In genomic region chr1:44050261-44050660, GRCh38 we compare ENCODE assay signal across 27 cellular contexts. TPM values are rescaled to one million over a fixed set of nuclear protein-coding genes. Genes with fewer than 3 reads are reported as not detected.
A peak's percentile ranks its signal among the peaks of the same experiment; 100 is the strongest.
DNase-seq lines count a peak whose midpoint lies in the region; ATAC-seq and TF ChIP-seq lines count a peak whose summit lies in the region.
"Had no signal": no experiment of that assay in that cellular context is flagged by ENCODE, and none has a peak within 500 bp of the region (broad histone marks: within the 10 kb centered on the region; RNA-seq: fewer than 3 reads in every experiment).

No MANE protein-coding gene starts in this region.

- peaks cover 18% of the 10 kb centered on the region for H3K4me1 ChIP-seq in IMR-90 (ENCODE audit: control insufficient read depth, insufficient read depth, low read length)
- no peaks in the 10 kb centered on the region for H3K4me1 ChIP-seq in effector memory CD4-positive, alpha-beta T cell (ENCODE audit: control insufficient read depth, insufficient read depth, low read length, poor library complexity, severe bottlenecking)
- H3K4me1 ChIP-seq: colonic mucosa had no signal

- no peak for TF ChIP-seq CTCF in IMR-90 (conservative IDR thresholded peaks at IDR 0.05; ENCODE audit: low read depth, low read length)
- TF ChIP-seq CTCF in choroid plexus epithelial cell (conservative IDR thresholded peaks at IDR 0.05; ENCODE audit: low read depth, low read length) = no peak

- H3K27me3 ChIP-seq in IMR-90 (ENCODE audit: control insufficient read depth, insufficient read depth, low read length) = no peaks in the 10 kb centered on the region
- H3K27me3 ChIP-seq in effector memory CD4-positive, alpha-beta T cell (replicated peaks; ENCODE audit: control insufficient read depth, insufficient read depth, low read length, poor library complexity, severe bottlenecking) = no peaks in the 10 kb centered on the region
- H3K27me3 ChIP-seq: BE2C, colonic mucosa, hepatocyte, stomach, upper lobe of left lung had no signal

- peak overlapping the region; percentile 96 for H2BK20ac ChIP-seq in IMR-90 (ENCODE audit: low read depth, low read length)

- H4K5ac ChIP-seq in IMR-90 (ENCODE audit: low read depth, low read length) = peak overlapping the region; percentile 24; the same call in 1 of the 2 replicates

- DNase-seq in IMR-90 = no peak
- DNase-seq in RPMI7951 (ENCODE audit: low read depth) = peak; percentile 64
- DNase-seq in choroid plexus epithelial cell (ENCODE audit: low read depth) = peak; percentile 29
- DNase-seq in renal cortical epithelial cell (ENCODE audit: low read depth) = peak; percentile 17
- no peak for DNase-seq in effector memory CD4-positive, alpha-beta T cell
- DNase-seq in left lobe of liver (ENCODE audit: low spot score) = no peak
- DNase-seq: activated CD8-positive, alpha-beta memory T cell treated with anti-CD3 and anti-CD28 coated beads for 24 hours; activated naive CD4-positive, alpha-beta T cell treated with anti-CD3 and anti-CD28 coated beads, Interleukin-2, amount 10 ng/mL, durations not matched to agents 7 days and 5 days; activated T-cell treated with anti-CD3 and anti-CD28 coated beads, Interleukin-2, amount 50 U/mL, for 48 hours; aorta; BE2C; Caco-2; colonic mucosa; GOT3; kidney; MM.1S; naive thymus-derived CD8-positive, alpha-beta T cell; NCI-H1694; NCI-H446 treated with DMSO at 0.1 percent for 48 hours; Right ventricle myocardium superior; stimulated activated CD4-positive, alpha-beta T cell treated with anti-CD3 and anti-CD28 coated beads, Interleukin-4, amount 100 ng/mL, for 1 hour; stomach; upper lobe of left lung had no signal

- peak overlapping the region; percentile 29 for H2BK5ac ChIP-seq in IMR-90 (ENCODE audit: low read depth, low read length, poor library complexity, severe bottlenecking)

- peak overlapping the region; percentile 72 for H3K18ac ChIP-seq in IMR-90 (ENCODE audit: low read depth, low read length)

- intact Hi-C loops in IMR-90 (cut with micrococcal nuclease) = no loop called here

- WGBS in IMR-90 (ENCODE audit: extremely low coverage in 2 of 2, insufficient read length in 1 of 2), 2 experiments = no CpG with 5 or more reads among the region's 3 CpGs

- H2AK5ac ChIP-seq in IMR-90 (ENCODE audit: low read depth, low read length) = peak overlapping the region; percentile 69

- peak overlapping the region; percentile 27; the same call in 1 of the 3 replicates for H2BK15ac ChIP-seq in IMR-90 (ENCODE audit: low read depth, low read length)

- H4K91ac ChIP-seq in IMR-90 (ENCODE audit: insufficient read depth, low read depth, low read length) = peak overlapping the region; percentile 77; the same call in 1 of the 2 replicates

- H3K14ac ChIP-seq in IMR-90 (replicated peaks; ENCODE audit: low read depth, low read length) = peak overlapping the region; percentile 79; the same call in 1 of the 2 replicates

- H2BK120ac ChIP-seq in IMR-90 (ENCODE audit: low read depth, low read length) = peak overlapping the region; percentile 81

- in situ Hi-C loops in IMR-90 (cut with MboI; ENCODE audit: low sequenced_read_pairs) = no loop called here

- 0 out of 2 replicates have a peak overlapping the region, but pooled peaks have one; percentile 39 for H3K23ac ChIP-seq in IMR-90 (ENCODE audit: low read depth, low read length)

- CTCF ChIA-PET in IMR-90 (lab: Yijun Ruan, JAX) = no interaction called here

- ATAC-seq in IMR-90 (ENCODE audit: low read depth) = peak; percentile 5
- ATAC-seq in GM21529 (IDR thresholded peaks at IDR 0.05; ENCODE audit: unreplicated experiment) = no peak
- ATAC-seq in GM19328 (IDR thresholded peaks at IDR 0.05; ENCODE audit: unreplicated experiment) = no peak
- no peak for ATAC-seq in left lobe of liver
- ATAC-seq: naive thymus-derived CD8-positive, alpha-beta T cell had no signal

- peaks cover 19% of the 10 kb centered on the region for H3K9me1 ChIP-seq in IMR-90 (ENCODE audit: insufficient read depth, low read length)

- no peaks in the 10 kb centered on the region for H3K9me3 ChIP-seq in IMR-90 (ENCODE audit: control insufficient read depth, insufficient read depth, low read length)
- no peaks in the 10 kb centered on the region for H3K9me3 ChIP-seq in effector memory CD4-positive, alpha-beta T cell (ENCODE audit: control insufficient read depth, low read length)
- H3K9me3 ChIP-seq: BE2C, Caco-2, colonic mucosa, stomach, upper lobe of left lung had no signal

- H3K56ac ChIP-seq in IMR-90 (ENCODE audit: extremely low read depth, insufficient read depth, low read length) = no peak overlapping the region; the same call in 1 of the 2 replicates

- no peak overlapping the region for H2AFZ ChIP-seq in IMR-90 (replicated peaks; ENCODE audit: low read length, poor library complexity)
- H2AFZ ChIP-seq: hepatocyte had no signal

- POLR2A ChIA-PET in IMR-90 (lab: Charles Lee; ENCODE audit: unreplicated experiment) = no interaction called here

- peak overlapping the region; percentile 21; the same call in 1 of the 2 replicates for H3K27ac ChIP-seq in IMR-90 (ENCODE audit: insufficient read depth, low read length)
- H3K27ac ChIP-seq in effector memory CD4-positive, alpha-beta T cell (ENCODE audit: insufficient read depth, low read length, poor library complexity, severe bottlenecking) = no peak overlapping the region
- H3K27ac ChIP-seq: colonic mucosa, upper lobe of left lung had no signal

- H4K20me1 ChIP-seq in IMR-90 (ENCODE audit: insufficient read depth, low read length) = peaks cover 3% of the 10 kb centered on the region; the same call in 1 of the 2 replicates

- peaks cover 0 to 4% of the 10 kb centered on the region in 2 experiments; a peak in 1 of 4 replicates for H3K79me1 ChIP-seq in IMR-90 (ENCODE audit: low read depth in 1 of 2, low read length in 2 of 2)

- dilution Hi-C loops in IMR-90 (cut with HindIII; ENCODE audit: low sequenced_read_pairs, unreplicated experiment) = no loop called here

- no peak overlapping the region for H3K9ac ChIP-seq in IMR-90 (ENCODE audit: low read depth, low read length)

- H3K36me3 ChIP-seq in IMR-90 (ENCODE audit: control insufficient read depth, insufficient read depth, low read length) = no peaks in the 10 kb centered on the region
- no peaks in the 10 kb centered on the region for H3K36me3 ChIP-seq in effector memory CD4-positive, alpha-beta T cell (ENCODE audit: control insufficient read depth, insufficient read depth, low read length)
- H3K36me3 ChIP-seq: BE2C, colonic mucosa, stomach, upper lobe of left lung had no signal

- peak overlapping the region; percentile 8; the same call in 1 of the 2 replicates for H3K4me2 ChIP-seq in IMR-90 (ENCODE audit: low read depth, low read length)
- H3K4me2 ChIP-seq: hepatocyte had no signal

- H3K4me3 ChIP-seq in IMR-90 (ENCODE audit: insufficient read depth, low read depth, low read length) = no peak overlapping the region
- H3K4me3 ChIP-seq in choroid plexus epithelial cell (ENCODE audit: low read depth, low read length) = no peak overlapping the region
- no peak overlapping the region for H3K4me3 ChIP-seq in effector memory CD4-positive, alpha-beta T cell (ENCODE audit: insufficient read depth, low read depth, low read length, poor library complexity, severe bottlenecking)
- H3K4me3 ChIP-seq: colonic mucosa, hepatocyte, skin epidermis, stomach, upper lobe of left lung had no signal

- no peak for TF ChIP-seq RAD21 in IMR-90 (IDR thresholded peaks at IDR 0.05; ENCODE audit: low read length)

- TF ChIP-seq POLR2A in IMR-90 (IDR thresholded peaks at IDR 0.05; ENCODE audit: low read depth, low read length) = no peak

- H4K8ac ChIP-seq in IMR-90 (ENCODE audit: low read depth in 2 of 2, low read length in 2 of 2) = peak overlapping the region; percentile 15 to 44; a peak in 1 of 4 replicates

- peak overlapping the region; percentile 77 for H3K4ac ChIP-seq in IMR-90 (ENCODE audit: low read depth, low read length)

- H2AK9ac ChIP-seq in IMR-90 (replicated peaks; ENCODE audit: low read depth, low read length, poor library complexity) = no peak overlapping the region

- no TSS peak for BruUV-seq in IMR-90 (replicated peaks; lab: Mats Ljungman, UMichigan)

TF ChIP-seq in IMR-90, 13 proteins besides CTCF, POLR2A, EP300 and RAD21 (continues in another document):
- TF ChIP-seq RCOR1 (IDR thresholded peaks at IDR 0.05; ENCODE audit: insufficient replicate concordance, low read length) = no peak
- TF ChIP-seq MAFK (IDR thresholded peaks at IDR 0.05; ENCODE audit: low read depth, low read length) = no peak
- TF ChIP-seq MXI1 (IDR thresholded peaks at IDR 0.05; ENCODE audit: borderline replicate concordance, low read depth, low read length) = no peak
- TF ChIP-seq CEBPB (IDR thresholded peaks at IDR 0.05; ENCODE audit: low read depth, low read length) = no peak
- TF ChIP-seq MAZ (IDR thresholded peaks at IDR 0.05; ENCODE audit: borderline replicate concordance, low read depth, low read length) = no peak
- no peak for TF ChIP-seq USF2 (IDR thresholded peaks at IDR 0.05; ENCODE audit: low read depth, low read length)
- TF ChIP-seq SMC3 (IDR thresholded peaks at IDR 0.05; ENCODE audit: low read depth, low read length) = no peak
- TF ChIP-seq NFE2L2 (IDR thresholded peaks at IDR 0.05; ENCODE audit: low read depth, low read length) = no peak
- TF ChIP-seq RFX5 (IDR thresholded peaks at IDR 0.05; ENCODE audit: low read depth, low read length) = no peak

RNA-seq across cellular contexts. Expression of gene SLC6A9, which starts 19.0 kb away (rescaled TPM):
- total RNA-seq in IMR-90 (2012; rRNA removed) (1.9 and 2.0 TPM in 2 replicates), renal cortical epithelial cell (2.8 and 5.0 TPM in 2 replicates), left lobe of liver (0.65 TPM)
- polyA plus RNA-seq in IMR-90 (2012; rRNA removed) = 6.2 and 6.6 TPM in 2 replicates
- 3.6 and 12.7 TPM in 2 replicates for polyA plus RNA-seq in IMR-90 (2012; cell fraction: cytosol; rRNA removed)
- polyA plus RNA-seq in IMR-90 (2012; cell fraction: nucleus; rRNA removed; ENCODE audit: low replicate concordance) = 19.1 and 30.0 TPM in 2 replicates
- total RNA-seq in RPMI7951 (2014; rRNA removed; shearing (Covaris generic)) = 8.2 and 8.9 TPM in 2 replicates
- polyA plus RNA-seq: naive thymus-derived CD8-positive, alpha-beta T cell had no signal

RNA-seq across cellular contexts. Expression of gene CCDC24, which starts 58.9 kb away (rescaled TPM):
- 1.4 and 1.7 TPM in 2 replicates for total RNA-seq in IMR-90 (2012; rRNA removed)
- polyA plus RNA-seq in IMR-90 (2012; rRNA removed) = 4.3 and 4.6 TPM in 2 replicates
- 4.3 and 4.7 TPM in 2 replicates for polyA plus RNA-seq in IMR-90 (2012; cell fraction: cytosol; rRNA removed)
- 11.7 and 31.3 TPM in 2 replicates for polyA plus RNA-seq in IMR-90 (2012; cell fraction: nucleus; rRNA removed; ENCODE audit: low replicate concordance)
- 5.5 and 5.9 TPM in 2 replicates for total RNA-seq in RPMI7951 (2014; rRNA removed; shearing (Covaris generic))
- 6.3 and 6.5 TPM in 2 replicates for total RNA-seq in renal cortical epithelial cell
- total RNA-seq in left lobe of liver = 4.7 TPM

Comparison
In these comparisons a context has a peak if more than half of its experiments do, and no peak if none do; other contexts are left out.
1. DNase-seq: peak in RPMI7951 (single experiment), choroid plexus epithelial cell (single experiment) and renal cortical epithelial cell (single experiment); none in IMR-90 (single experiment), effector memory CD4-positive, alpha-beta T cell (0 of 3) and left lobe of liver (single experiment).